In the genomic region with DNA sequence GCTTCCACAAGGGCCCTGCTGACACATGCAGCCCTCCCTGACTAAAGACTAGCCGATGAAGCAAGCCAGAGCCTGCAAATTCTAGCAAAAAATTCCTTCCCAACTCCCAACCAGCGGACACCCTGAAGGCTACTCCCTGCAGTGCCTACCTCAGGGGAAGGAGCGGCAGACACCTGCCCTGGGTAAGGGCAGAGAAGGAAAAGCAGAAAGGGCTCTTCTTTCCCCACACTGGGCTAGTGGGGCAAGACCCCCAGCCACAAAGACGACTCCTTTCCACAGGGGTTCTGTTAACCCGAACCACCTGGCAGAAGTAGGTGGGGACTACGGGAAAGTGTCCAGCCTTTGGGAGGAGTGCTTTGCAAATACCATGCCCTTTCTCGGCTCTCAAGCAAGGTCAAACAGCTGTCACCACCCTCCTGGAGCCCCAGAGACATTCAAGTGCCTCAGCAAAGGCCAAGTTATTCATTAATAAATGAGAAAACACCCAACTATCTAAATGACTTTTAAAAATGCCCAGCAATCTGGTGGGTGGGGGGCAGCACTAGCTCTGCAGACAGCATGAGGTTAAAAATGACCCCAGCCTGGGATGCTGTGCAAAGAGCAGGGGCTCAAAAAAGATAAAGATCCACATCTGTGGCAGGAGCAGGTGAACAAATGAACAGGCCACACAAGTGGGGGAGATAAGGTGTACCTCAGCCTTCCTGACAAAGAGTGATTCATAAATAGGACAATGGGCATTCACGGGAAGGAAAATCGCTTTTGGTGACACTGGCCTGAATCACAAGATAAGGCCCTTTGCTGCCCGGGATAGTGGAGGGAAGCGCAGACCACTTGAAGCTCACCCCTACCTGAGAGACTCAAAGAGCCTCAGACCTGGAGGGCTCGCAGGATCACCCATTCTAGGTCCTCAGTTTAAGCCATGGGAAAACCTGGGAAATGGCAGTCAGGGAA, we compare ENCODE assay signal across 1 cellular context.
TF ChIP-seq lines count a peak whose summit lies in the region.

No MANE protein-coding gene starts in this region.

TF ChIP-seq in HepG2, 621 proteins besides CTCF, POLR2A, EP300 and RAD21 (continued from another document and continues in another):
- TF ChIP-seq, protein P1, sequence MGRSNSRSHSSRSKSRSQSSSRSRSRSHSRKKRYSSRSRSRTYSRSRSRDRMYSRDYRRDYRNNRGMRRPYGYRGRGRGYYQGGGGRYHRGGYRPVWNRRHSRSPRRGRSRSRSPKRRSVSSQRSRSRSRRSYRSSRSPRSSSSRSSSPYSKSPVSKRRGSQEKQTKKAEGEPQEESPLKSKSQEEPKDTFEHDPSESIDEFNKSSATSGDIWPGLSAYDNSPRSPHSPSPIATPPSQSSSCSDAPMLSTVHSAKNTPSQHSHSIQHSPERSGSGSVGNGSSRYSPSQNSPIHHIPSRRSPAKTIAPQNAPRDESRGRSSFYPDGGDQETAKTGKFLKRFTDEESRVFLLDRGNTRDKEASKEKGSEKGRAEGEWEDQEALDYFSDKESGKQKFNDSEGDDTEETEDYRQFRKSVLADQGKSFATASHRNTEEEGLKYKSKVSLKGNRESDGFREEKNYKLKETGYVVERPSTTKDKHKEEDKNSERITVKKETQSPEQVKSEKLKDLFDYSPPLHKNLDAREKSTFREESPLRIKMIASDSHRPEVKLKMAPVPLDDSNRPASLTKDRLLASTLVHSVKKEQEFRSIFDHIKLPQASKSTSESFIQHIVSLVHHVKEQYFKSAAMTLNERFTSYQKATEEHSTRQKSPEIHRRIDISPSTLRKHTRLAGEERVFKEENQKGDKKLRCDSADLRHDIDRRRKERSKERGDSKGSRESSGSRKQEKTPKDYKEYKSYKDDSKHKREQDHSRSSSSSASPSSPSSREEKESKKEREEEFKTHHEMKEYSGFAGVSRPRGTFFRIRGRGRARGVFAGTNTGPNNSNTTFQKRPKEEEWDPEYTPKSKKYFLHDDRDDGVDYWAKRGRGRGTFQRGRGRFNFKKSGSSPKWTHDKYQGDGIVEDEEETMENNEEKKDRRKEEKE (IDR thresholded peaks at IDR 0.05) = no peak
- TF ChIP-seq, protein P2, sequence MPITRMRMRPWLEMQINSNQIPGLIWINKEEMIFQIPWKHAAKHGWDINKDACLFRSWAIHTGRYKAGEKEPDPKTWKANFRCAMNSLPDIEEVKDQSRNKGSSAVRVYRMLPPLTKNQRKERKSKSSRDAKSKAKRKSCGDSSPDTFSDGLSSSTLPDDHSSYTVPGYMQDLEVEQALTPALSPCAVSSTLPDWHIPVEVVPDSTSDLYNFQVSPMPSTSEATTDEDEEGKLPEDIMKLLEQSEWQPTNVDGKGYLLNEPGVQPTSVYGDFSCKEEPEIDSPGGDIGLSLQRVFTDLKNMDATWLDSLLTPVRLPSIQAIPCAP (CRISPR knock-in tag; IDR thresholded peaks at IDR 0.05; ENCODE audit: low read depth) = no peak
- TF ChIP-seq RBM22 (optimal IDR thresholded peaks at IDR 0.05; ENCODE audit: low read length) (peak; percentile 78), NPAS2 (CRISPR knock-in tag; IDR thresholded peaks at IDR 0.05; ENCODE audit: borderline replicate concordance) (no peak), BHLHE40 (IDR thresholded peaks at IDR 0.05; ENCODE audit: low read length) (peak; percentile 44; the same call in 1 of the 2 replicates), ZNF232 (CRISPR knock-in tag; IDR thresholded peaks at IDR 0.05; ENCODE audit: borderline replicate concordance) (no peak), RFX3 (CRISPR knock-in tag; IDR thresholded peaks at IDR 0.05) (no peak), ZNF792 (CRISPR knock-in tag; IDR thresholded peaks at IDR 0.05) (no peak; the same call in 1 of the 2 replicates), ETV6 (CRISPR knock-in tag; conservative IDR thresholded peaks at IDR 0.05) (no peak), HNRNPL (IDR thresholded peaks at IDR 0.05; ENCODE audit: low read depth, low read length) (peak; percentile 80), TAF1 (CRISPR knock-in tag; IDR thresholded peaks at IDR 0.05) (peak; percentile 27; the same call in 1 of the 2 replicates), TGIF2 (CRISPR knock-in tag; IDR thresholded peaks at IDR 0.05) (no peak), PRPF4 (IDR thresholded peaks at IDR 0.05; ENCODE audit: low read depth, low read length, poor library complexity, severe bottlenecking) (no peak), GTF3A (CRISPR knock-in tag; conservative IDR thresholded peaks at IDR 0.05) (no peak)
- TF ChIP-seq, protein P3, sequence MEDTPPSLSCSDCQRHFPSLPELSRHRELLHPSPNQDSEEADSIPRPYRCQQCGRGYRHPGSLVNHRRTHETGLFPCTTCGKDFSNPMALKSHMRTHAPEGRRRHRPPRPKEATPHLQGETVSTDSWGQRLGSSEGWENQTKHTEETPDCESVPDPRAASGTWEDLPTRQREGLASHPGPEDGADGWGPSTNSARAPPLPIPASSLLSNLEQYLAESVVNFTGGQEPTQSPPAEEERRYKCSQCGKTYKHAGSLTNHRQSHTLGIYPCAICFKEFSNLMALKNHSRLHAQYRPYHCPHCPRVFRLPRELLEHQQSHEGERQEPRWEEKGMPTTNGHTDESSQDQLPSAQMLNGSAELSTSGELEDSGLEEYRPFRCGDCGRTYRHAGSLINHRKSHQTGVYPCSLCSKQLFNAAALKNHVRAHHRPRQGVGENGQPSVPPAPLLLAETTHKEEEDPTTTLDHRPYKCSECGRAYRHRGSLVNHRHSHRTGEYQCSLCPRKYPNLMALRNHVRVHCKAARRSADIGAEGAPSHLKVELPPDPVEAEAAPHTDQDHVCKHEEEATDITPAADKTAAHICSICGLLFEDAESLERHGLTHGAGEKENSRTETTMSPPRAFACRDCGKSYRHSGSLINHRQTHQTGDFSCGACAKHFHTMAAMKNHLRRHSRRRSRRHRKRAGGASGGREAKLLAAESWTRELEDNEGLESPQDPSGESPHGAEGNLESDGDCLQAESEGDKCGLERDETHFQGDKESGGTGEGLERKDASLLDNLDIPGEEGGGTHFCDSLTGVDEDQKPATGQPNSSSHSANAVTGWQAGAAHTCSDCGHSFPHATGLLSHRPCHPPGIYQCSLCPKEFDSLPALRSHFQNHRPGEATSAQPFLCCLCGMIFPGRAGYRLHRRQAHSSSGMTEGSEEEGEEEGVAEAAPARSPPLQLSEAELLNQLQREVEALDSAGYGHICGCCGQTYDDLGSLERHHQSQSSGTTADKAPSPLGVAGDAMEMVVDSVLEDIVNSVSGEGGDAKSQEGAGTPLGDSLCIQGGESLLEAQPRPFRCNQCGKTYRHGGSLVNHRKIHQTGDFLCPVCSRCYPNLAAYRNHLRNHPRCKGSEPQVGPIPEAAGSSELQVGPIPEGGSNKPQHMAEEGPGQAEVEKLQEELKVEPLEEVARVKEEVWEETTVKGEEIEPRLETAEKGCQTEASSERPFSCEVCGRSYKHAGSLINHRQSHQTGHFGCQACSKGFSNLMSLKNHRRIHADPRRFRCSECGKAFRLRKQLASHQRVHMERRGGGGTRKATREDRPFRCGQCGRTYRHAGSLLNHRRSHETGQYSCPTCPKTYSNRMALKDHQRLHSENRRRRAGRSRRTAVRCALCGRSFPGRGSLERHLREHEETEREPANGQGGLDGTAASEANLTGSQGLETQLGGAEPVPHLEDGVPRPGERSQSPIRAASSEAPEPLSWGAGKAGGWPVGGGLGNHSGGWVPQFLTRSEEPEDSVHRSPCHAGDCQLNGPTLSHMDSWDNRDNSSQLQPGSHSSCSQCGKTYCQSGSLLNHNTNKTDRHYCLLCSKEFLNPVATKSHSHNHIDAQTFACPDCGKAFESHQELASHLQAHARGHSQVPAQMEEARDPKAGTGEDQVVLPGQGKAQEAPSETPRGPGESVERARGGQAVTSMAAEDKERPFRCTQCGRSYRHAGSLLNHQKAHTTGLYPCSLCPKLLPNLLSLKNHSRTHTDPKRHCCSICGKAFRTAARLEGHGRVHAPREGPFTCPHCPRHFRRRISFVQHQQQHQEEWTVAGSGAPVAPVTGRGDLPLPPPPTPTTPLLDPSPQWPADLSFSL (CRISPR knock-in tag; IDR thresholded peaks at IDR 0.05) = no peak
- TF ChIP-seq, protein P4, sequence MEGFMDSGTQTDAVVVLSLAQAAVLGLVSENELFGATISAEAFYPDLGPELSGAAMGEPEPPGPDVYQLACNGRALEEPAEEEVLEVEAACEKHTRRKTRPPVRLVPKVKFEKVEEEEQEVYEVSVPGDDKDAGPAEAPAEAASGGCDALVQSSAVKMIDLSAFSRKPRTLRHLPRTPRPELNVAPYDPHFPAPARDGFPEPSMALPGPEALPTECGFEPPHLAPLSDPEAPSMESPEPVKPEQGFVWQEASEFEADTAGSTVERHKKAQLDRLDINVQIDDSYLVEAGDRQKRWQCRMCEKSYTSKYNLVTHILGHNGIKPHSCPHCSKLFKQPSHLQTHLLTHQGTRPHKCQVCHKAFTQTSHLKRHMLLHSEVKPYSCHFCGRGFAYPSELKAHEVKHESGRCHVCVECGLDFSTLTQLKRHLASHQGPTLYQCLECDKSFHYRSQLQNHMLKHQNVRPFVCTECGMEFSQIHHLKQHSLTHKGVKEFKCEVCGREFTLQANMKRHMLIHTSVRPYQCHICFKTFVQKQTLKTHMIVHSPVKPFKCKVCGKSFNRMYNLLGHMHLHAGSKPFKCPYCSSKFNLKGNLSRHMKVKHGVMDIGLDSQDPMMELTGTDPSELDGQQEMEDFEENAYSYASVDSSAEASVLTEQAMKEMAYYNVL (CRISPR knock-in tag; IDR thresholded peaks at IDR 0.05; ENCODE audit: borderline replicate concordance) = peak; percentile 67; the same call in 1 of the 2 replicates
- TF ChIP-seq, protein P5, sequence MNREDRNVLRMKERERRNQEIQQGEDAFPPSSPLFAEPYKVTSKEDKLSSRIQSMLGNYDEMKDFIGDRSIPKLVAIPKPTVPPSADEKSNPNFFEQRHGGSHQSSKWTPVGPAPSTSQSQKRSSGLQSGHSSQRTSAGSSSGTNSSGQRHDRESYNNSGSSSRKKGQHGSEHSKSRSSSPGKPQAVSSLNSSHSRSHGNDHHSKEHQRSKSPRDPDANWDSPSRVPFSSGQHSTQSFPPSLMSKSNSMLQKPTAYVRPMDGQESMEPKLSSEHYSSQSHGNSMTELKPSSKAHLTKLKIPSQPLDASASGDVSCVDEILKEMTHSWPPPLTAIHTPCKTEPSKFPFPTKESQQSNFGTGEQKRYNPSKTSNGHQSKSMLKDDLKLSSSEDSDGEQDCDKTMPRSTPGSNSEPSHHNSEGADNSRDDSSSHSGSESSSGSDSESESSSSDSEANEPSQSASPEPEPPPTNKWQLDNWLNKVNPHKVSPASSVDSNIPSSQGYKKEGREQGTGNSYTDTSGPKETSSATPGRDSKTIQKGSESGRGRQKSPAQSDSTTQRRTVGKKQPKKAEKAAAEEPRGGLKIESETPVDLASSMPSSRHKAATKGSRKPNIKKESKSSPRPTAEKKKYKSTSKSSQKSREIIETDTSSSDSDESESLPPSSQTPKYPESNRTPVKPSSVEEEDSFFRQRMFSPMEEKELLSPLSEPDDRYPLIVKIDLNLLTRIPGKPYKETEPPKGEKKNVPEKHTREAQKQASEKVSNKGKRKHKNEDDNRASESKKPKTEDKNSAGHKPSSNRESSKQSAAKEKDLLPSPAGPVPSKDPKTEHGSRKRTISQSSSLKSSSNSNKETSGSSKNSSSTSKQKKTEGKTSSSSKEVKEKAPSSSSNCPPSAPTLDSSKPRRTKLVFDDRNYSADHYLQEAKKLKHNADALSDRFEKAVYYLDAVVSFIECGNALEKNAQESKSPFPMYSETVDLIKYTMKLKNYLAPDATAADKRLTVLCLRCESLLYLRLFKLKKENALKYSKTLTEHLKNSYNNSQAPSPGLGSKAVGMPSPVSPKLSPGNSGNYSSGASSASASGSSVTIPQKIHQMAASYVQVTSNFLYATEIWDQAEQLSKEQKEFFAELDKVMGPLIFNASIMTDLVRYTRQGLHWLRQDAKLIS (CRISPR knock-in tag; IDR thresholded peaks at IDR 0.05) = no peak
- TF ChIP-seq, protein P6, sequence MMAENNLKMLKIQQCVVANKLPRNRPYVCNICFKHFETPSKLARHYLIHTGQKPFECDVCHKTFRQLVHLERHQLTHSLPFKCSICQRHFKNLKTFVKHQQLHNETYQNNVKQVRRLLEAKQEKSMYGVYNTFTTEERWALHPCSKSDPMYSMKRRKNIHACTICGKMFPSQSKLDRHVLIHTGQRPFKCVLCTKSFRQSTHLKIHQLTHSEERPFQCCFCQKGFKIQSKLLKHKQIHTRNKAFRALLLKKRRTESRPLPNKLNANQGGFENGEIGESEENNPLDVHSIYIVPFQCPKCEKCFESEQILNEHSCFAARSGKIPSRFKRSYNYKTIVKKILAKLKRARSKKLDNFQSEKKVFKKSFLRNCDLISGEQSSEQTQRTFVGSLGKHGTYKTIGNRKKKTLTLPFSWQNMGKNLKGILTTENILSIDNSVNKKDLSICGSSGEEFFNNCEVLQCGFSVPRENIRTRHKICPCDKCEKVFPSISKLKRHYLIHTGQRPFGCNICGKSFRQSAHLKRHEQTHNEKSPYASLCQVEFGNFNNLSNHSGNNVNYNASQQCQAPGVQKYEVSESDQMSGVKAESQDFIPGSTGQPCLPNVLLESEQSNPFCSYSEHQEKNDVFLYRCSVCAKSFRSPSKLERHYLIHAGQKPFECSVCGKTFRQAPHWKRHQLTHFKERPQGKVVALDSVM (CRISPR knock-in tag; IDR thresholded peaks at IDR 0.05) = no peak
- TF ChIP-seq, protein P7, sequence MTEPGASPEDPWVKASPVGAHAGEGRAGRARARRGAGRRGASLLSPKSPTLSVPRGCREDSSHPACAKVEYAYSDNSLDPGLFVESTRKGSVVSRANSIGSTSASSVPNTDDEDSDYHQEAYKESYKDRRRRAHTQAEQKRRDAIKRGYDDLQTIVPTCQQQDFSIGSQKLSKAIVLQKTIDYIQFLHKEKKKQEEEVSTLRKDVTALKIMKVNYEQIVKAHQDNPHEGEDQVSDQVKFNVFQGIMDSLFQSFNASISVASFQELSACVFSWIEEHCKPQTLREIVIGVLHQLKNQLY (CRISPR knock-in tag; IDR thresholded peaks at IDR 0.05) = 0 out of 2 replicates have a peak, but pooled peaks have one; percentile 30
- TF ChIP-seq, protein P8, sequence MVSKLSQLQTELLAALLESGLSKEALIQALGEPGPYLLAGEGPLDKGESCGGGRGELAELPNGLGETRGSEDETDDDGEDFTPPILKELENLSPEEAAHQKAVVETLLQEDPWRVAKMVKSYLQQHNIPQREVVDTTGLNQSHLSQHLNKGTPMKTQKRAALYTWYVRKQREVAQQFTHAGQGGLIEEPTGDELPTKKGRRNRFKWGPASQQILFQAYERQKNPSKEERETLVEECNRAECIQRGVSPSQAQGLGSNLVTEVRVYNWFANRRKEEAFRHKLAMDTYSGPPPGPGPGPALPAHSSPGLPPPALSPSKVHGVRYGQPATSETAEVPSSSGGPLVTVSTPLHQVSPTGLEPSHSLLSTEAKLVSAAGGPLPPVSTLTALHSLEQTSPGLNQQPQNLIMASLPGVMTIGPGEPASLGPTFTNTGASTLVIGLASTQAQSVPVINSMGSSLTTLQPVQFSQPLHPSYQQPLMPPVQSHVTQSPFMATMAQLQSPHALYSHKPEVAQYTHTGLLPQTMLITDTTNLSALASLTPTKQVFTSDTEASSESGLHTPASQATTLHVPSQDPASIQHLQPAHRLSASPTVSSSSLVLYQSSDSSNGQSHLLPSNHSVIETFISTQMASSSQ (IDR thresholded peaks at IDR 0.05; ENCODE audit: low read depth) = peak; percentile 85
- TF ChIP-seq, protein P8 (CRISPR knock-in tag; IDR thresholded peaks at IDR 0.05; ENCODE audit: borderline replicate concordance) = peak; percentile 85; the same call in 1 of the 2 replicates
